1 cellular context compared by ENCODE assay signal in the genomic region with DNA sequence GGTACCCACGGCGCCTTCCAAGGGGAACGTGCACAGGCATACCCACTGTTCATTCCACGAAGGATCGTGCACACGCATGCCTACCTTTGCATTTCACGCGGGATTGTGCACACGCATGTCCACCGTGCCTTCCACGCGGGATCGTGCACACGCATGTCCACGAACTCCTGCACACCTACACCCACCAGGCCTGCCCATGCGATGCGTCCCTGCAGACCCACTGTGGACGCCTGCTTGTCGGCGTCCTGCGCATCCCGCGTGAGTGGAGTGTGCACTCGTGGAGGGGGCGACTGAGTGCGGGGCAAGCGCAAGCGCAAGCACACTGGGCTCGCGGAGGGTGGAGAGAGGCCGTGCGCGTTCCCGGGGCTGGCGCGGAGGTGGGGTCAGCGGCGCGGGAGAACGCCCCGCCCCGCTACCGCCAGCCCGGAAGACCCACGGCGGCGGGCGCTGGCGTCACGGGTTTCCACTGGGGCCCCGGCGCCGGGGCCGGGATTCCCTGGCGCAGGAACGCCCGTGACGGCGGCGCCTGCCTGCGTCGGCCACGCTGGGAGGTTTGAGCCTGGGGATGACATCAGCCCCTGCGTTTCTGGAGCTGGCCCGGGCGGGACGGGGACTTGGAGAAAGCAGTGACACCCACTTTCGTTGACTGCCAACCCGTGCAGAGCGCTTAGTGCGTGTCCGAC.
TF ChIP-seq lines count a peak whose summit lies in the region.

No MANE protein-coding gene starts in this region.

TF ChIP-seq in GM12878, 131 proteins besides CTCF, POLR2A, EP300 and RAD21 (continued from another document):
- TF ChIP-seq, protein P1, sequence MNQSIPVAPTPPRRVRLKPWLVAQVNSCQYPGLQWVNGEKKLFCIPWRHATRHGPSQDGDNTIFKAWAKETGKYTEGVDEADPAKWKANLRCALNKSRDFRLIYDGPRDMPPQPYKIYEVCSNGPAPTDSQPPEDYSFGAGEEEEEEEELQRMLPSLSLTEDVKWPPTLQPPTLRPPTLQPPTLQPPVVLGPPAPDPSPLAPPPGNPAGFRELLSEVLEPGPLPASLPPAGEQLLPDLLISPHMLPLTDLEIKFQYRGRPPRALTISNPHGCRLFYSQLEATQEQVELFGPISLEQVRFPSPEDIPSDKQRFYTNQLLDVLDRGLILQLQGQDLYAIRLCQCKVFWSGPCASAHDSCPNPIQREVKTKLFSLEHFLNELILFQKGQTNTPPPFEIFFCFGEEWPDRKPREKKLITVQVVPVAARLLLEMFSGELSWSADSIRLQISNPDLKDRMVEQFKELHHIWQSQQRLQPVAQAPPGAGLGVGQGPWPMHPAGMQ (IDR thresholded peaks at IDR 0.05; ENCODE audit: borderline replicate concordance) = no peak
- TF ChIP-seq BHLHE40 (IDR thresholded peaks at IDR 0.05; ENCODE audit: borderline replicate concordance in 1 of 2, low read depth in 2 of 2, low read length in 1 of 2) = peak; percentile 55 to 89; a peak in 3 of 4 replicates
- TF ChIP-seq, protein P2, sequence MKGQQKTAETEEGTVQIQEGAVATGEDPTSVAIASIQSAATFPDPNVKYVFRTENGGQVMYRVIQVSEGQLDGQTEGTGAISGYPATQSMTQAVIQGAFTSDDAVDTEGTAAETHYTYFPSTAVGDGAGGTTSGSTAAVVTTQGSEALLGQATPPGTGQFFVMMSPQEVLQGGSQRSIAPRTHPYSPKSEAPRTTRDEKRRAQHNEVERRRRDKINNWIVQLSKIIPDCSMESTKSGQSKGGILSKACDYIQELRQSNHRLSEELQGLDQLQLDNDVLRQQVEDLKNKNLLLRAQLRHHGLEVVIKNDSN (IDR thresholded peaks at IDR 0.05; ENCODE audit: borderline replicate concordance, extremely low read length, insufficient read depth, low read depth, low read length) = peak; percentile 2
- 0 out of 2 replicates have a peak, but pooled peaks have one; percentile 17 for TF ChIP-seq RUNX3 (IDR thresholded peaks at IDR 0.05; ENCODE audit: low read length)
- peak; percentile 70 for TF ChIP-seq CREB1 (IDR thresholded peaks at IDR 0.05; ENCODE audit: low read depth)
- peak; percentile 85 for TF ChIP-seq IKZF1 (conservative IDR thresholded peaks at IDR 0.05)
- TF ChIP-seq GATAD2B (conservative IDR thresholded peaks at IDR 0.05; ENCODE audit: low read depth) = peak; percentile 78
- TF ChIP-seq PAX5 (IDR thresholded peaks at IDR 0.05; ENCODE audit: borderline replicate concordance, low read depth, low read length) = no peak
- TF ChIP-seq CBX5 (IDR thresholded peaks at IDR 0.05; ENCODE audit: low read depth) = no peak
- TF ChIP-seq DPF2 (IDR thresholded peaks at IDR 0.05) = no peak; the same call in none of the 2 replicates
- TF ChIP-seq SRF (IDR thresholded peaks at IDR 0.05; ENCODE audit: low read depth in 2 of 2, low read length in 2 of 2) = no peak
- 0 out of 2 replicates have a peak, but pooled peaks have one; percentile 20 for TF ChIP-seq NR2F1 (conservative IDR thresholded peaks at IDR 0.05)
- peak; percentile 54; the same call in 1 of the 2 replicates for TF ChIP-seq CREM (IDR thresholded peaks at IDR 0.05; ENCODE audit: low read depth)
- TF ChIP-seq YY1 (IDR thresholded peaks at IDR 0.05; ENCODE audit: low read depth, low read length) = 0 out of 2 replicates have a peak, but pooled peaks have one; percentile 4
- TF ChIP-seq ZNF217 (IDR thresholded peaks at IDR 0.05) = no peak
- no peak for TF ChIP-seq RAD51 (IDR thresholded peaks at IDR 0.05)
- no peak for TF ChIP-seq STAT1 (conservative IDR thresholded peaks at IDR 0.05)
- peak; percentile 20; the same call in 1 of the 2 replicates for TF ChIP-seq SMARCA5 (IDR thresholded peaks at IDR 0.05)
- 0 out of 2 replicates have a peak, but pooled peaks have one; percentile 14 for TF ChIP-seq LARP7 (IDR thresholded peaks at IDR 0.05)
- TF ChIP-seq, protein P3, sequence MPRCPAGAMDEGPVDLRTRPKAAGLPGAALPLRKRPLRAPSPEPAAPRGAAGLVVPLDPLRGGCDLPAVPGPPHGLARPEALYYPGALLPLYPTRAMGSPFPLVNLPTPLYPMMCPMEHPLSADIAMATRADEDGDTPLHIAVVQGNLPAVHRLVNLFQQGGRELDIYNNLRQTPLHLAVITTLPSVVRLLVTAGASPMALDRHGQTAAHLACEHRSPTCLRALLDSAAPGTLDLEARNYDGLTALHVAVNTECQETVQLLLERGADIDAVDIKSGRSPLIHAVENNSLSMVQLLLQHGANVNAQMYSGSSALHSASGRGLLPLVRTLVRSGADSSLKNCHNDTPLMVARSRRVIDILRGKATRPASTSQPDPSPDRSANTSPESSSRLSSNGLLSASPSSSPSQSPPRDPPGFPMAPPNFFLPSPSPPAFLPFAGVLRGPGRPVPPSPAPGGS (IDR thresholded peaks at IDR 0.05; ENCODE audit: borderline replicate concordance, insufficient read depth, low read depth, low read length, poor library complexity, severe bottlenecking) = peak; percentile 27
- peak; percentile 60 for TF ChIP-seq BACH1 (IDR thresholded peaks at IDR 0.05; ENCODE audit: borderline replicate concordance)
- no peak for TF ChIP-seq ZBED1 (IDR thresholded peaks at IDR 0.05; ENCODE audit: borderline replicate concordance)
- no peak for TF ChIP-seq SUZ12 (IDR thresholded peaks at IDR 0.05; ENCODE audit: unreplicated experiment)
